ENCODE assay signal across 8 cellular contexts in genomic region chr1:8879348-8880067, GRCh38. TPM values are rescaled to one million over a fixed set of nuclear protein-coding genes. Genes with fewer than 3 reads are reported as not detected.
A peak's percentile ranks its signal among the peaks of the same experiment; 100 is the strongest.
DNase-seq lines count a peak whose midpoint lies in the region; ATAC-seq lines count a peak whose summit lies in the region.

No MANE protein-coding gene starts in this region.

- peaks cover 44% of the 10 kb centered on the region for H3K36me3 Mint-ChIP-seq in activated naive CD4-positive, alpha-beta T cell treated with anti-CD3 and anti-CD28 coated beads for 36 hours (ENCODE audit: low read depth)
- peaks cover 48% of the 10 kb centered on the region for H3K36me3 Mint-ChIP-seq in activated CD4-positive, alpha-beta memory T cell treated with anti-CD3 and anti-CD28 coated beads for 36 hours

- POLR2A ChIA-PET in activated CD4-positive, alpha-beta memory T cell treated with anti-CD3 and anti-CD28 coated beads for 36 hours (lab: Charles Lee): interaction anchor here (0.5 to 5.2 kb wide), 9 partner anchors 12 to 126 kb away, joined by 3 to 39 read pairs (median 5); partner anchors contain the start of gene RERE

- H3K9me3 Mint-ChIP-seq in activated naive CD4-positive, alpha-beta T cell treated with anti-CD3 and anti-CD28 coated beads for 36 hours: no peaks in the 10 kb centered on the region
- H3K9me3 Mint-ChIP-seq in activated CD4-positive, alpha-beta memory T cell treated with anti-CD3 and anti-CD28 coated beads for 36 hours: no peaks in the 10 kb centered on the region

- peak overlapping the region; percentile 99 for H3K27ac Mint-ChIP-seq in activated naive CD4-positive, alpha-beta T cell treated with anti-CD3 and anti-CD28 coated beads for 36 hours
- H3K27ac Mint-ChIP-seq in activated CD4-positive, alpha-beta memory T cell treated with anti-CD3 and anti-CD28 coated beads for 36 hours: peak overlapping the region; percentile 100

- intact Hi-C loops in activated naive CD4-positive, alpha-beta T cell treated with anti-CD3 and anti-CD28 coated beads for 36 hours (cut with micrococcal nuclease): loop anchor here (2.0 to 10.0 kb wide), 5 partner anchors 21 to 775 kb away; partner anchors contain the start of gene PIK3CD
- intact Hi-C loops in activated CD4-positive, alpha-beta memory T cell treated with anti-CD3 and anti-CD28 coated beads for 36 hours (cut with micrococcal nuclease): loop anchor here (5.0 to 10.0 kb wide), 4 partner anchors 277 to 917 kb away; partner anchors contain the start of gene PARK7
- intact Hi-C loops in left cardiac atrium (cut with DNase I): no loop called here

- peak overlapping the region; percentile 85 for H3K4me3 ChIP-seq in skeletal muscle satellite cell (ENCODE audit: low read length)

- H3K9me3 ChIP-seq in skeletal muscle satellite cell (replicated peaks; ENCODE audit: low read length): no peaks in the 10 kb centered on the region

- no peak for ATAC-seq in left cardiac atrium
- no peak for ATAC-seq in HG03108 (IDR thresholded peaks at IDR 0.05; ENCODE audit: unreplicated experiment)
- ATAC-seq in GM21447 (IDR thresholded peaks at IDR 0.05; ENCODE audit: unreplicated experiment): no peak

- H3K4me2 ChIP-seq in skeletal muscle satellite cell (ENCODE audit: low read length): peak overlapping the region; percentile 93

- DNase-seq in activated naive CD4-positive, alpha-beta T cell treated with anti-CD3 and anti-CD28 coated beads for 36 hours: peak; percentile 78
- DNase-seq in activated naive CD4-positive, alpha-beta T cell treated with Interleukin-2 at 50 U/mL for 16 hours: no peak
- no peak for DNase-seq in activated CD4-positive, alpha-beta memory T cell treated with anti-CD3 and anti-CD28 coated beads for 36 hours
- DNase-seq in left cardiac atrium (peak; percentile 74), SIG-M5 treated with dmso at 0.1 percent for 504 hours (lab: John Stamatoyannopoulos, UW; ENCODE audit: unreplicated experiment) (no peak)

- peak overlapping the region; percentile 97 for H3K9ac ChIP-seq in skeletal muscle satellite cell (ENCODE audit: low read depth, low read length)

- peaks cover 28% of the 10 kb centered on the region for H3K36me3 ChIP-seq in skeletal muscle satellite cell (ENCODE audit: insufficient read depth, low read length)

- H3K27me3 Mint-ChIP-seq in activated naive CD4-positive, alpha-beta T cell treated with anti-CD3 and anti-CD28 coated beads for 36 hours (ENCODE audit: low read depth): no peaks in the 10 kb centered on the region
- peaks cover 2% of the 10 kb centered on the region for H3K27me3 Mint-ChIP-seq in activated CD4-positive, alpha-beta memory T cell treated with anti-CD3 and anti-CD28 coated beads for 36 hours

- no peaks in the 10 kb centered on the region for H3K27me3 ChIP-seq in skeletal muscle satellite cell (ENCODE audit: control insufficient read depth, insufficient read depth, low read length)

- CTCF ChIA-PET in activated naive CD4-positive, alpha-beta T cell treated with anti-CD3 and anti-CD28 coated beads for 36 hours (lab: Charles Lee): interaction anchor here (0.6 to 2.4 kb wide), 7 partner anchors 12 to 108 kb away, joined by 3 to 10 read pairs (median 3); no protein-coding TSS in a partner anchor
- CTCF ChIA-PET in activated CD4-positive, alpha-beta memory T cell treated with anti-CD3 and anti-CD28 coated beads for 36 hours (lab: Charles Lee): interaction anchor here (0.6 to 2.5 kb wide), 6 partner anchors 15 to 126 kb away, joined by 3 to 16 read pairs (median 5); no protein-coding TSS in a partner anchor

- H3K4me1 Mint-ChIP-seq in activated naive CD4-positive, alpha-beta T cell treated with anti-CD3 and anti-CD28 coated beads for 36 hours (ENCODE audit: low read depth): peaks cover 23% of the 10 kb centered on the region
- peaks cover 25% of the 10 kb centered on the region for H3K4me1 Mint-ChIP-seq in activated CD4-positive, alpha-beta memory T cell treated with anti-CD3 and anti-CD28 coated beads for 36 hours (ENCODE audit: low read depth)

- peaks cover 37% of the 10 kb centered on the region for H3K4me1 ChIP-seq in skeletal muscle satellite cell (ENCODE audit: control insufficient read depth, insufficient read depth, low read length)

- H3K4me3 Mint-ChIP-seq in activated naive CD4-positive, alpha-beta T cell treated with anti-CD3 and anti-CD28 coated beads for 36 hours: peak overlapping the region; percentile 85
- peak overlapping the region; percentile 88 for H3K4me3 Mint-ChIP-seq in activated CD4-positive, alpha-beta memory T cell treated with anti-CD3 and anti-CD28 coated beads for 36 hours

RNA-seq across cellular contexts. Expression of gene ENO1, which starts 1.0 kb away (rescaled TPM):
- total RNA-seq in activated naive CD4-positive, alpha-beta T cell treated with anti-CD3 and anti-CD28 coated beads for 36 hours: 1,000 to 10,000 TPM; 2,952 to 3,004 TPM
- total RNA-seq in activated CD4-positive, alpha-beta memory T cell treated with anti-CD3 and anti-CD28 coated beads for 36 hours: 1,000 to 10,000 TPM; 3,008 to 3,028 TPM
- total RNA-seq in left cardiac atrium: 100 to 1,000 TPM; 242 to 476 TPM
- 2,772 and 3,140 TPM in 2 replicates for total RNA-seq in skeletal muscle satellite cell (2012; rRNA removed)

Comparison
In these comparisons a context has a peak if more than half of its experiments do, and no peak if none do; other contexts are left out.
1. DNase-seq: peak in activated naive CD4-positive, alpha-beta T cell treated with anti-CD3 and anti-CD28 coated beads for 36 hours (single experiment) and left cardiac atrium (single experiment); none in activated naive CD4-positive, alpha-beta T cell treated with Interleukin-2 at 50 U/mL for 16 hours (single experiment), activated CD4-positive, alpha-beta memory T cell treated with anti-CD3 and anti-CD28 coated beads for 36 hours (single experiment) and SIG-M5 treated with dmso at 0.1 percent for 504 hours (single experiment).
2. RNA of gene ENO1, which starts 1.0 kb away (total RNA-seq): 3,008 to 3,028 TPM in activated CD4-positive, alpha-beta memory T cell treated with anti-CD3 and anti-CD28 coated beads for 36 hours and 2,952 to 3,004 TPM in activated naive CD4-positive, alpha-beta T cell treated with anti-CD3 and anti-CD28 coated beads for 36 hours; 242 to 476 TPM in left cardiac atrium; every median in the first group is over 4 times any median in the second.
3. intact Hi-C loops: an anchor here in activated naive CD4-positive, alpha-beta T cell treated with anti-CD3 and anti-CD28 coated beads for 36 hours (2.0 to 10.0 kb wide) and activated CD4-positive, alpha-beta memory T cell treated with anti-CD3 and anti-CD28 coated beads for 36 hours (5.0 to 10.0 kb wide); none called in left cardiac atrium.